ENCODE assay signal across 8 cellular contexts in genomic region chr4:159946983-159947645, GRCh38.
DNase-seq lines count a peak whose midpoint lies in the region; ATAC-seq and TF ChIP-seq lines count a peak whose summit lies in the region.

No MANE protein-coding gene starts in this region.

- H3K9me3 ChIP-seq in CD4-positive, alpha-beta T cell (ENCODE audit: control insufficient read depth, low read length) = no peaks in the 10 kb centered on the region

- in situ Hi-C loops in astrocyte of the spinal cord (cut with HindIII; ENCODE audit: low sequenced_read_pairs) = no loop called here

- H3K4me1 Mint-ChIP-seq in HFFc6 (ENCODE audit: low read depth) = no peaks in the 10 kb centered on the region
- H3K4me1 Mint-ChIP-seq in CD4-positive, alpha-beta T cell (ENCODE audit: low read depth) = no peaks in the 10 kb centered on the region
- no peaks in the 10 kb centered on the region for H3K4me1 Mint-ChIP-seq in activated CD8-positive, alpha-beta memory T cell treated with anti-CD3 and anti-CD28 coated beads, Interleukin-2, amount 10 ng/mL, durations not matched to agents 7 days and 5 days

- no peak for ATAC-seq in CD4-positive, alpha-beta T cell (ENCODE audit: poor library complexity)
- ATAC-seq in activated CD8-positive, alpha-beta memory T cell treated with anti-CD3 and anti-CD28 coated beads, Interleukin-2, amount 10 ng/mL, durations not matched to agents 7 days and 5 days = no peak

- H3K27ac ChIP-seq in CD4-positive, alpha-beta T cell (ENCODE audit: low read depth, low read length) = no peak overlapping the region

- H3K27me3 ChIP-seq in GM06990 (replicated peaks; ENCODE audit: control insufficient read depth, insufficient read depth, low read length) = no peaks in the 10 kb centered on the region; the same call in 1 of the 2 replicates
- no peaks in the 10 kb centered on the region for H3K27me3 ChIP-seq in CD4-positive, alpha-beta T cell (ENCODE audit: control insufficient read depth, insufficient read depth, low read length)

- CTCF ChIA-PET in CD4-positive, alpha-beta T cell (lab: Charles Lee) = no interaction called here
- CTCF ChIA-PET in activated CD8-positive, alpha-beta memory T cell treated with anti-CD3 and anti-CD28 coated beads, Interleukin-2, amount 10 ng/mL, durations not matched to agents 7 days and 5 days (lab: Charles Lee) = interaction anchor here (0.9 to 1.0 kb wide), 2 partner anchors 10 to 92 kb away, joined by 3 read pairs; no protein-coding TSS in a partner anchor

- H3K27me3 Mint-ChIP-seq in HFFc6 (ENCODE audit: insufficient read depth) = no peaks in the 10 kb centered on the region
- no peaks in the 10 kb centered on the region for H3K27me3 Mint-ChIP-seq in CD4-positive, alpha-beta T cell
- no peaks in the 10 kb centered on the region for H3K27me3 Mint-ChIP-seq in activated CD8-positive, alpha-beta memory T cell treated with anti-CD3 and anti-CD28 coated beads, Interleukin-2, amount 10 ng/mL, durations not matched to agents 7 days and 5 days

- no peak overlapping the region for H3K4me3 ChIP-seq in GM06990 (replicated peaks; ENCODE audit: low read depth, low read length)
- no peak overlapping the region for H3K4me3 ChIP-seq in astrocyte of the spinal cord (ENCODE audit: low read depth, low read length)

- H3K9me3 Mint-ChIP-seq in HFFc6 = no peaks in the 10 kb centered on the region
- no peaks in the 10 kb centered on the region for H3K9me3 Mint-ChIP-seq in CD4-positive, alpha-beta T cell
- no peaks in the 10 kb centered on the region for H3K9me3 Mint-ChIP-seq in activated CD8-positive, alpha-beta memory T cell treated with anti-CD3 and anti-CD28 coated beads, Interleukin-2, amount 10 ng/mL, durations not matched to agents 7 days and 5 days (ENCODE audit: low read depth)

- H3K4me3 Mint-ChIP-seq in HFFc6 = no peak overlapping the region
- no peak overlapping the region for H3K4me3 Mint-ChIP-seq in CD4-positive, alpha-beta T cell
- no peak overlapping the region for H3K4me3 Mint-ChIP-seq in activated CD8-positive, alpha-beta memory T cell treated with anti-CD3 and anti-CD28 coated beads, Interleukin-2, amount 10 ng/mL, durations not matched to agents 7 days and 5 days

- no peaks in the 10 kb centered on the region for H3K36me3 ChIP-seq in GM06990 (ENCODE audit: control insufficient read depth, insufficient read depth, low read length)

- peak; percentile 73 for TF ChIP-seq CTCF in GM06990 (IDR thresholded peaks at IDR 0.05; ENCODE audit: insufficient read depth, low read length, poor library complexity, severe bottlenecking)
- peak; percentile 88 for TF ChIP-seq CTCF in HFFc6 (IDR thresholded peaks at IDR 0.05)
- TF ChIP-seq CTCF in astrocyte of the spinal cord (IDR thresholded peaks at IDR 0.05; ENCODE audit: low read depth, low read length) = peak; percentile 67
- TF ChIP-seq CTCF in CD4-positive, alpha-beta T cell (IDR thresholded peaks at IDR 0.05) = no peak

- intact Hi-C loops in CD4-positive, alpha-beta T cell (cut with DNase I, micrococcal nuclease) = no loop called here

- no peaks in the 10 kb centered on the region for H3K36me3 Mint-ChIP-seq in HFFc6 (ENCODE audit: low read depth)
- no peaks in the 10 kb centered on the region for H3K36me3 Mint-ChIP-seq in CD4-positive, alpha-beta T cell (ENCODE audit: low read depth)
- no peaks in the 10 kb centered on the region for H3K36me3 Mint-ChIP-seq in activated CD8-positive, alpha-beta memory T cell treated with anti-CD3 and anti-CD28 coated beads, Interleukin-2, amount 10 ng/mL, durations not matched to agents 7 days and 5 days

- no peak overlapping the region for H3K27ac Mint-ChIP-seq in HFFc6
- no peak overlapping the region for H3K27ac Mint-ChIP-seq in CD4-positive, alpha-beta T cell
- no peak overlapping the region for H3K27ac Mint-ChIP-seq in activated CD8-positive, alpha-beta memory T cell treated with anti-CD3 and anti-CD28 coated beads, Interleukin-2, amount 10 ng/mL, durations not matched to agents 7 days and 5 days

- POLR2A ChIA-PET in CD4-positive, alpha-beta T cell (lab: Charles Lee) = no interaction called here

- DNase-seq in GM06990 (ENCODE audit: extremely low read depth, insufficient read length) (no peak), HFFc6 (peak; percentile 39), NCI-H1694 treated with DMSO at 0.1 percent for 48 hours (lab: John Stamatoyannopoulos, UW) (peak; percentile 32), astrocyte of the spinal cord (ENCODE audit: low read depth, low spot score) (peak; percentile 83), kidney glomerular epithelial cell (lab: John Stamatoyannopoulos, UW) (peak; percentile 72)
- DNase-seq in CD4-positive, alpha-beta T cell = no peak
- DNase-seq in stimulated activated naive CD4-positive, alpha-beta T cell (lab: John Stamatoyannopoulos, UW) = no peak
- no peak for DNase-seq in activated CD8-positive, alpha-beta memory T cell treated with anti-CD3 and anti-CD28 coated beads, Interleukin-2, amount 10 ng/mL, durations not matched to agents 7 days and 5 days

Comparison
In these comparisons a context has a peak if more than half of its experiments do, and no peak if none do; other contexts are left out.
1. DNase-seq: peak in HFFc6 (single experiment), NCI-H1694 treated with DMSO at 0.1 percent for 48 hours (single experiment), astrocyte of the spinal cord (single experiment) and kidney glomerular epithelial cell (single experiment); none in GM06990 (single experiment), CD4-positive, alpha-beta T cell (0 of 10), stimulated activated naive CD4-positive, alpha-beta T cell (0 of 6) and activated CD8-positive, alpha-beta memory T cell treated with anti-CD3 and anti-CD28 coated beads, Interleukin-2, amount 10 ng/mL, durations not matched to agents 7 days and 5 days (single experiment).